8 cellular contexts compared by ENCODE assay signal in genomic region chr6:26088344-26088743, GRCh38. TPM values are rescaled to one million over a fixed set of nuclear protein-coding genes. Genes with fewer than 3 reads are reported as not detected.
DNase-seq lines count a peak whose midpoint lies in the region; ATAC-seq and TF ChIP-seq lines count a peak whose summit lies in the region.

No MANE protein-coding gene starts in this region.

- H4K20me1 ChIP-seq in fibroblast of lung (ENCODE audit: control insufficient read depth, extremely low read depth, insufficient read depth, low read length), result no peaks in the 10 kb centered on the region

- no peaks in the 10 kb centered on the region for H3K9me3 Mint-ChIP-seq in CD8-positive, alpha-beta memory T cell
- no peaks in the 10 kb centered on the region for H3K9me3 Mint-ChIP-seq in glutamatergic neuron (ENCODE audit: unreplicated experiment)

- H3K9ac ChIP-seq in fibroblast of lung (ENCODE audit: insufficient read depth, low read length) (peak overlapping the region; percentile 14), parathyroid adenoma (no peak overlapping the region)

- H3K27me3 Mint-ChIP-seq in CD8-positive, alpha-beta memory T cell, result peaks cover 0 to 2% of the 10 kb centered on the region in 2 donors
- peaks cover 3% of the 10 kb centered on the region for H3K27me3 Mint-ChIP-seq in glutamatergic neuron (ENCODE audit: unreplicated experiment)

- H3K27me3 ChIP-seq in CD8-positive, alpha-beta memory T cell (ENCODE audit: insufficient read depth, low read length, poor library complexity, severe bottlenecking), result no peaks in the 10 kb centered on the region
- no peaks in the 10 kb centered on the region for H3K27me3 ChIP-seq in fibroblast of lung (ENCODE audit: control insufficient read depth, insufficient read depth, low read length)
- no peaks in the 10 kb centered on the region for H3K27me3 ChIP-seq in parathyroid adenoma (ENCODE audit: control insufficient read depth, insufficient read depth, low read length)

- in situ Hi-C loops in SK-MEL-5 (cut with HindIII; ENCODE audit: low pct_unique_long_range_greater_than_20kb, low sequenced_read_pairs), result no loop called here

- TF ChIP-seq CTCF in fibroblast of lung (conservative IDR thresholded peaks at IDR 0.05 in 1 of 2, IDR thresholded peaks at IDR 0.05 in 1 of 2; ENCODE audit: low read depth in 1 of 2, low read length in 2 of 2), result no peak
- TF ChIP-seq CTCF in parathyroid adenoma (IDR thresholded peaks at IDR 0.05), result no peak
- no peak for TF ChIP-seq CTCF in glutamatergic neuron (IDR thresholded peaks at IDR 0.05; ENCODE audit: partially characterized antibody, unreplicated experiment)

- ATAC-seq in HG03457 (IDR thresholded peaks at IDR 0.05; ENCODE audit: unreplicated experiment), result no peak

- no peak for DNase-seq in CD8-positive, alpha-beta memory T cell
- peak; percentile 42 for DNase-seq in SK-MEL-5 (ENCODE audit: low read depth, low spot score)
- peak in 1 of 2 donors; percentile 37 for DNase-seq in fibroblast of lung (ENCODE audit: low read depth in 2 of 2)
- no peak for DNase-seq in glutamatergic neuron
- DNase-seq in islet precursor cell, result no peak
- DNase-seq in T-helper 9 cell, result no peak

- CTCF ChIA-PET in CD8-positive, alpha-beta memory T cell (lab: Charles Lee), result interaction anchor here (1.5 to 15.3 kb wide), 3 partner anchors 8 to 45 kb away, joined by 4 to 375 read pairs (median 29); a partner anchor contains a TSS

- H3K36me3 ChIP-seq in CD8-positive, alpha-beta memory T cell (ENCODE audit: insufficient read depth, low read length), result no peaks in the 10 kb centered on the region
- H3K36me3 ChIP-seq in fibroblast of lung (ENCODE audit: control insufficient read depth, insufficient read depth, low read length) (no peaks in the 10 kb centered on the region), parathyroid adenoma (ENCODE audit: control insufficient read depth, insufficient read depth, low read length) (no peaks in the 10 kb centered on the region)

- peaks cover 26% of the 10 kb centered on the region for H3K4me1 ChIP-seq in CD8-positive, alpha-beta memory T cell (ENCODE audit: insufficient read depth, low read length)
- peaks cover 2% of the 10 kb centered on the region for H3K4me1 ChIP-seq in fibroblast of lung (ENCODE audit: control insufficient read depth, extremely low read depth, insufficient read depth, low read length)
- H3K4me1 ChIP-seq in parathyroid adenoma, result no peaks in the 10 kb centered on the region

- H2AFZ ChIP-seq in fibroblast of lung (ENCODE audit: low read length), result peak overlapping the region; percentile 89
- peak overlapping the region; percentile 18 for H2AFZ ChIP-seq in parathyroid adenoma

- peak overlapping the region; percentile 86 for H3K4me3 ChIP-seq in CD8-positive, alpha-beta memory T cell (ENCODE audit: low read length)
- H3K4me3 ChIP-seq in fibroblast of lung (replicated peaks in 1 of 4; ENCODE audit: control extremely low read depth in 1 of 4, insufficient read depth in 1 of 4, low read depth in 3 of 4, low read length in 4 of 4) (peak overlapping the region; percentile 57 to 83 (median 64)), parathyroid adenoma (ENCODE audit: low read depth, low read length) (peak overlapping the region; percentile 82)

- no peaks in the 10 kb centered on the region for H3K9me3 ChIP-seq in CD8-positive, alpha-beta memory T cell (ENCODE audit: low read length)
- no peaks in the 10 kb centered on the region for H3K9me3 ChIP-seq in fibroblast of lung (ENCODE audit: control insufficient read depth, insufficient read depth, low read depth, low read length)
- no peaks in the 10 kb centered on the region for H3K9me3 ChIP-seq in parathyroid adenoma (ENCODE audit: control insufficient read depth, low read length)

- H3K4me2 ChIP-seq in fibroblast of lung (ENCODE audit: extremely low read depth, insufficient read depth, low read length), result peak overlapping the region; percentile 73
- H3K4me2 ChIP-seq in parathyroid adenoma (ENCODE audit: low read length), result peak overlapping the region; percentile 91

- H3K4me3 Mint-ChIP-seq in CD8-positive, alpha-beta memory T cell, result peak overlapping the region; percentile 88 to 96 (median 91)
- no peak overlapping the region for H3K4me3 Mint-ChIP-seq in glutamatergic neuron (ENCODE audit: unreplicated experiment)

- peaks cover 0 to 7% (median 4%) of the 10 kb centered on the region in 3 donors for H3K36me3 Mint-ChIP-seq in CD8-positive, alpha-beta memory T cell
- no peaks in the 10 kb centered on the region for H3K36me3 Mint-ChIP-seq in glutamatergic neuron (ENCODE audit: unreplicated experiment)

- peak overlapping the region in 7 of 8 donors; percentile 65 to 90 (median 85) for H3K27ac Mint-ChIP-seq in CD8-positive, alpha-beta memory T cell
- H3K27ac Mint-ChIP-seq in glutamatergic neuron (ENCODE audit: unreplicated experiment), result no peak overlapping the region

- POLR2A ChIA-PET in CD8-positive, alpha-beta memory T cell (lab: Charles Lee), result interaction anchor here (0.6 to 3.5 kb wide), 9 partner anchors 8 to 68 kb away, joined by 3 to 28 read pairs (median 7); a partner anchor contains a TSS

- H3K79me2 ChIP-seq in fibroblast of lung (ENCODE audit: control insufficient read depth, insufficient read depth, low read length) (no peaks in the 10 kb centered on the region), parathyroid adenoma (no peaks in the 10 kb centered on the region)

- peaks cover 31 to 37% (median 36%) of the 10 kb centered on the region in 3 donors for H3K4me1 Mint-ChIP-seq in CD8-positive, alpha-beta memory T cell
- H3K4me1 Mint-ChIP-seq in glutamatergic neuron (ENCODE audit: low read depth, unreplicated experiment), result peaks cover 2% of the 10 kb centered on the region

- no peak overlapping the region for H3K27ac ChIP-seq in CD8-positive, alpha-beta memory T cell (ENCODE audit: low read depth, low read length)
- peak overlapping the region; percentile 46 for H3K27ac ChIP-seq in fibroblast of lung (ENCODE audit: insufficient read depth, low read length)
- H3K27ac ChIP-seq in parathyroid adenoma, result no peak overlapping the region

RNA-seq across cellular contexts. Expression of gene HFE, which starts 1.1 kb away (rescaled TPM):
- 1 to 10 TPM in 1 of 2 experiments, under 1 TPM in 1; 0.37 to 1.1 TPM for total RNA-seq in CD8-positive, alpha-beta memory T cell
- 4.8 TPM for polyA plus RNA-seq in CD8-positive, alpha-beta memory T cell
- total RNA-seq in SK-MEL-5 (2014; rRNA removed; shearing (Covaris generic)), result 15.8 and 16.1 TPM in 2 replicates
- 16.0 and 25.4 TPM in 2 replicates for polyA plus RNA-seq in SK-MEL-5 (2015; cell fraction: cytosol; rRNA removed)
- polyA plus RNA-seq in SK-MEL-5 (2015; cell fraction: nucleus; rRNA removed), result 22.9 and 27.6 TPM in 2 replicates
- total RNA-seq in fibroblast of lung, result 6.4 and 18.3 TPM in 2 replicates
- 22.1 and 22.3 TPM in 2 replicates for polyA plus RNA-seq in fibroblast of lung
- polyA plus RNA-seq in fibroblast of lung (2012), result 13.8 and 15.3 TPM in 2 replicates
- 8.7 and 32.6 TPM in 2 replicates for polyA minus RNA-seq in fibroblast of lung (ENCODE audit: low replicate concordance)
- not detected for total RNA-seq in glutamatergic neuron (ENCODE audit: unreplicated experiment)
